In genomic region chr1:69686367-69686984, GRCh38 we compare ENCODE assay signal across 30 cellular contexts.
"Had no signal": no experiment of that assay in that cellular context is flagged by ENCODE, and none has a peak within 500 bp of the region (broad histone marks: within the 10 kb centered on the region; RNA-seq: fewer than 3 reads in every experiment).

No MANE protein-coding gene starts in this region.

- ATAC-seq: activated CD4-positive, alpha-beta T cell treated with anti-CD3 and anti-CD28 coated beads for 36 hours; activated T-cell treated with anti-CD3 and anti-CD28 coated beads, Interleukin-2, amount 50 U/mL, for 72 hours; esophagus mucosa; heart right ventricle; left lung; lower lobe of right lung; natural killer cell; stimulated activated memory B cell treated with anti-CD40 and anti-IgM and Interleukin-4, amounts not matched to agents 10 μg/mL and 1 μg/mL and 100 μg/mL, for 72 hours; stimulated activated naive CD8-positive, alpha-beta T cell treated with anti-CD3 and anti-CD28 coated beads, Interleukin-15, amount 100 ng/mL, for 72 hours; T-cell had no signal

- H3K4me2 ChIP-seq: smooth muscle cell had no signal

- H3K4me1 ChIP-seq: colonic mucosa, heart right ventricle, left lung, lower lobe of right lung, psoas muscle, upper lobe of left lung, vagina had no signal

- H3K9me3 ChIP-seq: colonic mucosa, lower lobe of right lung, ovary, psoas muscle, upper lobe of left lung, vagina had no signal

- H3K4me3 ChIP-seq: colonic mucosa, heart right ventricle, left lung, lower lobe of right lung, ovary, psoas muscle, smooth muscle cell, upper lobe of left lung, vagina had no signal

- H3K27ac Mint-ChIP-seq: activated CD4-positive, alpha-beta T cell treated with anti-CD3 and anti-CD28 coated beads for 36 hours; activated naive CD8-positive, alpha-beta T cell; activated T-cell treated with anti-CD3 and anti-CD28 coated beads, Interleukin-2, amount 50 U/mL, for 72 hours; natural killer cell; stimulated activated memory B cell treated with anti-CD40 and anti-IgM and Interleukin-4, amounts not matched to agents 10 μg/mL and 1 μg/mL and 100 μg/mL, for 72 hours; stimulated activated naive CD8-positive, alpha-beta T cell treated with anti-CD3 and anti-CD28 coated beads, Interleukin-15, amount 100 ng/mL, for 72 hours; T-cell had no signal

- H3K36me3 Mint-ChIP-seq: activated naive CD8-positive, alpha-beta T cell; stimulated activated memory B cell treated with anti-CD40 and anti-IgM and Interleukin-4, amounts not matched to agents 10 μg/mL and 1 μg/mL and 100 μg/mL, for 72 hours; T-cell had no signal

- H3K4me3 Mint-ChIP-seq: activated CD4-positive, alpha-beta T cell treated with anti-CD3 and anti-CD28 coated beads for 36 hours; activated naive CD8-positive, alpha-beta T cell; activated T-cell treated with anti-CD3 and anti-CD28 coated beads, Interleukin-2, amount 50 U/mL, for 72 hours; natural killer cell; stimulated activated memory B cell treated with anti-CD40 and anti-IgM and Interleukin-4, amounts not matched to agents 10 μg/mL and 1 μg/mL and 100 μg/mL, for 72 hours; stimulated activated naive CD8-positive, alpha-beta T cell treated with anti-CD3 and anti-CD28 coated beads, Interleukin-15, amount 100 ng/mL, for 72 hours; T-cell had no signal

- H3K27me3 ChIP-seq: colonic mucosa, heart right ventricle, left lung, ovary, upper lobe of left lung, vagina had no signal

- H3K4me1 Mint-ChIP-seq: activated CD4-positive, alpha-beta T cell treated with anti-CD3 and anti-CD28 coated beads for 36 hours; natural killer cell; stimulated activated memory B cell treated with anti-CD40 and anti-IgM and Interleukin-4, amounts not matched to agents 10 μg/mL and 1 μg/mL and 100 μg/mL, for 72 hours; stimulated activated naive CD8-positive, alpha-beta T cell treated with anti-CD3 and anti-CD28 coated beads, Interleukin-15, amount 100 ng/mL, for 72 hours; T-cell had no signal

- FAIRE-seq: bronchial epithelial cell, endothelial cell of umbilical vein had no signal

- H3K27me3 Mint-ChIP-seq: activated CD4-positive, alpha-beta T cell treated with anti-CD3 and anti-CD28 coated beads for 36 hours; activated naive CD8-positive, alpha-beta T cell; stimulated activated memory B cell treated with anti-CD40 and anti-IgM and Interleukin-4, amounts not matched to agents 10 μg/mL and 1 μg/mL and 100 μg/mL, for 72 hours; stimulated activated naive CD8-positive, alpha-beta T cell treated with anti-CD3 and anti-CD28 coated beads, Interleukin-15, amount 100 ng/mL, for 72 hours; T-cell had no signal

- H3K36me3 ChIP-seq: colonic mucosa, heart right ventricle, left lung, lower lobe of right lung, ovary, upper lobe of left lung, vagina had no signal

- DNase-seq: activated CD4-positive, alpha-beta T cell treated with anti-CD3 and anti-CD28 coated beads for 36 hours; activated CD4-positive, CD25-positive, alpha-beta regulatory T cell; activated naive CD4-positive, alpha-beta T cell treated with Interleukin-2 at 50 U/mL for 16 hours; activated T-cell treated with anti-CD3 and anti-CD28 coated beads for 4 hours; activated T-cell treated with anti-CD3 and anti-CD28 coated beads, Interleukin-2, amount 50 U/mL, for 72 hours; anterior cingulate cortex; cerebellar nuclear complex; colonic mucosa; effector memory CD4-positive, alpha-beta T cell; heart right ventricle; left lung; lower lobe of right lung; mesenchymal stem cell; natural killer cell; ovary; psoas muscle; stimulated activated CD4-positive, alpha-beta T cell treated with anti-CD3 and anti-CD28 coated beads, Interleukin-1b, Interleukin-23, amount 100 ng/mL, for 48 hours; stimulated activated CD4-positive, alpha-beta T cell treated with anti-CD3 and anti-CD28 coated beads, Interleukin-4, amount 100 ng/mL, for 4 hours; stimulated activated CD8-positive, alpha-beta memory T cell treated with anti-CD3 and anti-CD28 coated beads, Interleukin-4, amount 100 ng/mL, for 48 hours; stimulated activated naive CD8-positive, alpha-beta T cell treated with anti-CD3 and anti-CD28 coated beads, Interleukin-15, amount 100 ng/mL, for 72 hours; substantia nigra; T-cell; upper lobe of left lung had no signal

- H3K27ac ChIP-seq: colonic mucosa, heart right ventricle, left lung, lower lobe of right lung, ovary, psoas muscle, upper lobe of left lung, vagina had no signal
